In the genomic region with DNA sequence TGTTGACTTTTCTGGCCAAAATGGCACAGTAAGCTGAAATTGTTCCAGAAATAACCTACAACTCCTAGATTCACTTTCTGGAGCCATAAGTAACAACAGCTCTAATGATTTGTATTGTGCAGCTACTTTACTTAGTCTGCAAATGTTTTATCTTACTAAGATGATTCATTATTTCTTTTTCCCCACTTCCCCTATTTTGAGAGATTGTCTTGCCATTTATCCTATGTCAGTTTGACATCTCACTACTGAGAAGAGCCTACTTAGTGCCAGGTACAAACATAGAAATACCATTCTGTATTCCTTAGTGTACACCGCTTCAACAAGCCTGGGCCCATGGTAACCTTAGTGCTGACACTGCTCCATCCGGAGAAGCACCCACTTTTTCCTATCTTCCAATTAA, we compare ENCODE assay signal across 24 cellular contexts.
"Had no signal": no experiment of that assay in that cellular context is flagged by ENCODE, and none has a peak within 500 bp of the region (broad histone marks: within the 10 kb centered on the region; RNA-seq: fewer than 3 reads in every experiment).

No MANE protein-coding gene starts in this region.

- ATAC-seq: left cardiac atrium; lower lobe of right lung; natural killer cell treated with Interleukin-12 subunit alpha and Interleukin-12 subunit beta and Interleukin-15 and Interleukin-18, amount 100 ng/mL, for 72 hours; psoas muscle; right lobe of liver; stimulated activated naive B cell treated with anti-CD40 and anti-IgM and Interleukin-4, amounts not matched to agents 10 μg/mL and 1 μg/mL and 100 μg/mL, for 72 hours; stimulated activated naive CD8-positive, alpha-beta T cell treated with anti-CD3 and anti-CD28 coated beads, Interleukin-15, amount 100 ng/mL, for 72 hours; upper lobe of right lung had no signal

- DNase-seq: effector CD4-positive, alpha-beta T cell; foreskin melanocyte; head of caudate nucleus; kidney; left cardiac atrium; left ventricle myocardium inferior; lower lobe of right lung; midbrain; occipital lobe; psoas muscle; retina; right lobe of liver; spleen; stimulated activated CD4-positive, alpha-beta T cell treated with anti-CD3 and anti-CD28 coated beads, Interleukin-15, amount 100 ng/mL, for 24 hours; stimulated activated CD4-positive, alpha-beta T cell treated with anti-CD3 and anti-CD28 coated beads, Interleukin-2, amount 100 ng/mL, for 24 hours; stimulated activated CD4-positive, alpha-beta T cell treated with anti-CD3 and anti-CD28 coated beads, Interleukin-4, amount 100 ng/mL, for 4 hours; stimulated activated naive B cell treated with anti-CD40 and anti-IgM and Interleukin-4, amounts not matched to agents 10 μg/mL and 1 μg/mL and 100 μg/mL, for 72 hours; stimulated activated naive CD8-positive, alpha-beta T cell treated with anti-CD3 and anti-CD28 coated beads, Interleukin-15, amount 100 ng/mL, for 72 hours; testis; upper lobe of right lung had no signal

- FAIRE-seq: kidney had no signal

- H3K4me3 ChIP-seq: coronary artery, hepatocyte, left ventricle myocardium inferior, lower lobe of right lung, psoas muscle, right lobe of liver, spleen, testis, tibial nerve, upper lobe of right lung had no signal
